1 cellular context compared by ENCODE assay signal in genomic region chr16:15981382-15981781, GRCh38.
TF ChIP-seq lines count a peak whose summit lies in the region.

No MANE protein-coding gene starts in this region.

TF ChIP-seq in K562, 482 proteins besides CTCF, POLR2A, EP300 and RAD21 (continued from another document and continues in another):
- TF ChIP-seq, protein P1, sequence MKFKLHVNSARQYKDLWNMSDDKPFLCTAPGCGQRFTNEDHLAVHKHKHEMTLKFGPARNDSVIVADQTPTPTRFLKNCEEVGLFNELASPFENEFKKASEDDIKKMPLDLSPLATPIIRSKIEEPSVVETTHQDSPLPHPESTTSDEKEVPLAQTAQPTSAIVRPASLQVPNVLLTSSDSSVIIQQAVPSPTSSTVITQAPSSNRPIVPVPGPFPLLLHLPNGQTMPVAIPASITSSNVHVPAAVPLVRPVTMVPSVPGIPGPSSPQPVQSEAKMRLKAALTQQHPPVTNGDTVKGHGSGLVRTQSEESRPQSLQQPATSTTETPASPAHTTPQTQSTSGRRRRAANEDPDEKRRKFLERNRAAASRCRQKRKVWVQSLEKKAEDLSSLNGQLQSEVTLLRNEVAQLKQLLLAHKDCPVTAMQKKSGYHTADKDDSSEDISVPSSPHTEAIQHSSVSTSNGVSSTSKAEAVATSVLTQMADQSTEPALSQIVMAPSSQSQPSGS (CRISPR knock-in tag; IDR thresholded peaks at IDR 0.05), result no peak
- TF ChIP-seq E2F3 (CRISPR knock-in tag; IDR thresholded peaks at IDR 0.05) (no peak), HOXB6 (CRISPR knock-in tag; IDR thresholded peaks at IDR 0.05; ENCODE audit: borderline replicate concordance) (no peak), HDAC8 (tag; IDR thresholded peaks at IDR 0.05) (no peak), ZNF184 (CRISPR knock-in tag; IDR thresholded peaks at IDR 0.05) (no peak), HDAC3 (IDR thresholded peaks at IDR 0.05; ENCODE audit: borderline replicate concordance, partially characterized antibody) (no peak), ZSCAN29 (IDR thresholded peaks at IDR 0.05) (no peak), YBX1 (IDR thresholded peaks at IDR 0.05) (no peak), ZNF280A (IDR thresholded peaks at IDR 0.05; ENCODE audit: low read depth, partially characterized antibody) (peak; percentile 77), STAT5B (CRISPR knock-in tag; IDR thresholded peaks at IDR 0.05) (no peak), MITF (IDR thresholded peaks at IDR 0.05) (no peak), HNRNPL (IDR thresholded peaks at IDR 0.05; ENCODE audit: low read depth, low read length) (no peak), ZNF384 (IDR thresholded peaks at IDR 0.05; ENCODE audit: low read depth, low read length) (no peak), MED1 (CRISPR knock-in tag; IDR thresholded peaks at IDR 0.05; ENCODE audit: borderline replicate concordance) (no peak), TEAD2 (tag; IDR thresholded peaks at IDR 0.05) (no peak), SRSF3 (IDR thresholded peaks at IDR 0.05; ENCODE audit: insufficient read depth, low read length) (no peak), GTF2A2 (tag; IDR thresholded peaks at IDR 0.05) (no peak), XRCC3 (IDR thresholded peaks at IDR 0.05) (0 out of 2 replicates have a peak, but pooled peaks have one; percentile 12), CCNT2 (IDR thresholded peaks at IDR 0.05; ENCODE audit: borderline replicate concordance, extremely low read depth, insufficient read length, low read depth, low read length) (no peak), NONO (IDR thresholded peaks at IDR 0.05; ENCODE audit: low read depth in 2 of 2, low read length in 1 of 2) (no peak), ZNF57 (CRISPR knock-in tag; IDR thresholded peaks at IDR 0.05) (no peak), IFI16 (CRISPR knock-in tag; IDR thresholded peaks at IDR 0.05) (no peak), TGIF2 (CRISPR knock-in tag; IDR thresholded peaks at IDR 0.05) (no peak), JUNB (CRISPR knock-in tag; conservative IDR thresholded peaks at IDR 0.05) (no peak), ZFX (CRISPR knock-in tag; IDR thresholded peaks at IDR 0.05) (no peak), ZNF655 (CRISPR knock-in tag; IDR thresholded peaks at IDR 0.05) (no peak), SRSF7 (optimal IDR thresholded peaks at IDR 0.05; ENCODE audit: low read depth, low read length) (no peak), ZBTB5 (IDR thresholded peaks at IDR 0.05) (no peak), GMEB1 (CRISPR knock-in tag; IDR thresholded peaks at IDR 0.05) (no peak), TAF7 (tag; IDR thresholded peaks at IDR 0.05) (no peak), CEBPZ (IDR thresholded peaks at IDR 0.05; ENCODE audit: borderline replicate concordance, low read depth, low read length) (peak; percentile 81), TRIM24 (IDR thresholded peaks at IDR 0.05) (peak in 1 of 2 experiments; percentile 56; a peak in 1 of 4 replicates), ZNF445 (CRISPR knock-in tag; IDR thresholded peaks at IDR 0.05; ENCODE audit: low read depth) (no peak), ASH1L (IDR thresholded peaks at IDR 0.05; ENCODE audit: borderline replicate concordance, low read depth, partially characterized antibody) (no peak), E2F1 (CRISPR knock-in tag; IDR thresholded peaks at IDR 0.05) (no peak), TRIM28 (IDR thresholded peaks at IDR 0.05) (peak; percentile 95)
- TF ChIP-seq, protein P2, sequence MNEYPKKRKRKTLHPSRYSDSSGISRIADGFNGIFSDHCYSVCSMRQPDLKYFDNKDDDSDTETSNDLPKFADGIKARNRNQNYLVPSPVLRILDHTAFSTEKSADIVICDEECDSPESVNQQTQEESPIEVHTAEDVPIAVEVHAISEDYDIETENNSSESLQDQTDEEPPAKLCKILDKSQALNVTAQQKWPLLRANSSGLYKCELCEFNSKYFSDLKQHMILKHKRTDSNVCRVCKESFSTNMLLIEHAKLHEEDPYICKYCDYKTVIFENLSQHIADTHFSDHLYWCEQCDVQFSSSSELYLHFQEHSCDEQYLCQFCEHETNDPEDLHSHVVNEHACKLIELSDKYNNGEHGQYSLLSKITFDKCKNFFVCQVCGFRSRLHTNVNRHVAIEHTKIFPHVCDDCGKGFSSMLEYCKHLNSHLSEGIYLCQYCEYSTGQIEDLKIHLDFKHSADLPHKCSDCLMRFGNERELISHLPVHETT (CRISPR knock-in tag; conservative IDR thresholded peaks at IDR 0.05 in 1 of 2, IDR thresholded peaks at IDR 0.05 in 1 of 2), result no peak
- TF ChIP-seq, protein P3, sequence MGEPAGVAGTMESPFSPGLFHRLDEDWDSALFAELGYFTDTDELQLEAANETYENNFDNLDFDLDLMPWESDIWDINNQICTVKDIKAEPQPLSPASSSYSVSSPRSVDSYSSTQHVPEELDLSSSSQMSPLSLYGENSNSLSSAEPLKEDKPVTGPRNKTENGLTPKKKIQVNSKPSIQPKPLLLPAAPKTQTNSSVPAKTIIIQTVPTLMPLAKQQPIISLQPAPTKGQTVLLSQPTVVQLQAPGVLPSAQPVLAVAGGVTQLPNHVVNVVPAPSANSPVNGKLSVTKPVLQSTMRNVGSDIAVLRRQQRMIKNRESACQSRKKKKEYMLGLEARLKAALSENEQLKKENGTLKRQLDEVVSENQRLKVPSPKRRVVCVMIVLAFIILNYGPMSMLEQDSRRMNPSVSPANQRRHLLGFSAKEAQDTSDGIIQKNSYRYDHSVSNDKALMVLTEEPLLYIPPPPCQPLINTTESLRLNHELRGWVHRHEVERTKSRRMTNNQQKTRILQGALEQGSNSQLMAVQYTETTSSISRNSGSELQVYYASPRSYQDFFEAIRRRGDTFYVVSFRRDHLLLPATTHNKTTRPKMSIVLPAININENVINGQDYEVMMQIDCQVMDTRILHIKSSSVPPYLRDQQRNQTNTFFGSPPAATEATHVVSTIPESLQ (CRISPR knock-in tag; IDR thresholded peaks at IDR 0.05), result no peak
- TF ChIP-seq, protein P4, sequence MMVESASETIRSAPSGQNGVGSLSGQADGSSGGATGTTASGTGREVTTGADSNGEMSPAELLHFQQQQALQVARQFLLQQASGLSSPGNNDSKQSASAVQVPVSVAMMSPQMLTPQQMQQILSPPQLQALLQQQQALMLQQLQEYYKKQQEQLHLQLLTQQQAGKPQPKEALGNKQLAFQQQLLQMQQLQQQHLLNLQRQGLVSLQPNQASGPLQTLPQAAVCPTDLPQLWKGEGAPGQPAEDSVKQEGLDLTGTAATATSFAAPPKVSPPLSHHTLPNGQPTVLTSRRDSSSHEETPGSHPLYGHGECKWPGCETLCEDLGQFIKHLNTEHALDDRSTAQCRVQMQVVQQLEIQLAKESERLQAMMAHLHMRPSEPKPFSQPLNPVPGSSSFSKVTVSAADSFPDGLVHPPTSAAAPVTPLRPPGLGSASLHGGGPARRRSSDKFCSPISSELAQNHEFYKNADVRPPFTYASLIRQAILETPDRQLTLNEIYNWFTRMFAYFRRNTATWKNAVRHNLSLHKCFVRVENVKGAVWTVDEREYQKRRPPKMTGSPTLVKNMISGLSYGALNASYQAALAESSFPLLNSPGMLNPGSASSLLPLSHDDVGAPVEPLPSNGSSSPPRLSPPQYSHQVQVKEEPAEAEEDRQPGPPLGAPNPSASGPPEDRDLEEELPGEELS (CRISPR knock-in tag; IDR thresholded peaks at IDR 0.05; ENCODE audit: borderline replicate concordance), result no peak
